ENCODE assay signal across 8 cellular contexts in genomic region chr6:116764557-116764960, GRCh38. TPM values are rescaled to one million over a fixed set of nuclear protein-coding genes. Genes with fewer than 3 reads are reported as not detected.
A peak's percentile ranks its signal among the peaks of the same experiment; 100 is the strongest.
DNase-seq lines count a peak whose midpoint lies in the region; ATAC-seq and TF ChIP-seq lines count a peak whose summit lies in the region.
"Had no signal": no experiment of that assay in that cellular context is flagged by ENCODE, and none has a peak within 500 bp of the region (broad histone marks: within the 10 kb centered on the region; RNA-seq: fewer than 3 reads in every experiment).

No MANE protein-coding gene starts in this region.

- peaks cover 42% of the 10 kb centered on the region for H3K27me3 ChIP-seq in ectodermal cell (ENCODE audit: control insufficient read depth, insufficient read depth, low read length, poor library complexity, severe bottlenecking)
- H3K27me3 ChIP-seq in right lobe of liver = peaks cover 0 to 9% of the 10 kb centered on the region in 2 donors
- peaks cover 9 to 18% of the 10 kb centered on the region in 2 donors for H3K27me3 ChIP-seq in stomach smooth muscle (ENCODE audit: control insufficient read depth in 1 of 2, insufficient read depth in 2 of 2, low read length in 2 of 2)

- no peak overlapping the region for H3K9ac ChIP-seq in stomach smooth muscle (ENCODE audit: low read length in 2 of 2)

- H3K4me1 ChIP-seq in ectodermal cell (ENCODE audit: control insufficient read depth, insufficient read depth, low read length) (no peaks in the 10 kb centered on the region), right lobe of liver (peaks cover 0 to 12% (median 0%) of the 10 kb centered on the region in 4 donors), stomach smooth muscle (ENCODE audit: control insufficient read depth, insufficient read depth, low read length) (peaks cover 13% of the 10 kb centered on the region)

- intact Hi-C loops in right lobe of liver (cut with DNase I) = no loop called here

- no peaks in the 10 kb centered on the region for H3K9me3 ChIP-seq in ectodermal cell (ENCODE audit: control insufficient read depth, low read length)
- no peaks in the 10 kb centered on the region for H3K9me3 ChIP-seq in right lobe of liver
- no peaks in the 10 kb centered on the region for H3K9me3 ChIP-seq in stomach smooth muscle (ENCODE audit: control insufficient read depth in 2 of 2, low read length in 2 of 2)

- no peak for TF ChIP-seq POLR2A in right lobe of liver (IDR thresholded peaks at IDR 0.05)

- WGBS in ectodermal cell, 2 experiments = 10 to 14% methylated on average over 24 of the region's 24 CpGs
- 38% methylated on average over 4 of the region's 24 CpGs for WGBS in right lobe of liver (ENCODE audit: insufficient coverage, low coverage, low lambda C conversion rate, missing lambda C conversion rate)

- peak; percentile 21 to 54 (median 38) for ATAC-seq in right lobe of liver
- ATAC-seq in GM21717 (IDR thresholded peaks at IDR 0.05; ENCODE audit: unreplicated experiment) = no peak

- DNase-seq in HuH-7.5 (ENCODE audit: low spot score) (peak; percentile 36), right lobe of liver (peak in 2 of 3 donors; percentile 18 to 54), SKM-1 treated with dmso at 0.1 percent for 144 hours (lab: John Stamatoyannopoulos, UW; ENCODE audit: unreplicated experiment) (no peak), NCI-H2029 treated with DMSO at 0.1 percent for 48 hours (lab: John Stamatoyannopoulos, UW) (no peak)

- TF ChIP-seq CTCF in right lobe of liver (IDR thresholded peaks at IDR 0.05) = no peak

- H3K4me3 ChIP-seq in ectodermal cell (ENCODE audit: insufficient read depth, low read depth, low read length) (peak overlapping the region; percentile 45), right lobe of liver (peak overlapping the region; percentile 35 to 48 (median 42)), stomach smooth muscle (ENCODE audit: low read length in 2 of 2) (peak overlapping the region; percentile 64 to 73)

- H3K36me3 ChIP-seq in ectodermal cell (ENCODE audit: control insufficient read depth, insufficient read depth, low read length) (no peaks in the 10 kb centered on the region), right lobe of liver (no peaks in the 10 kb centered on the region), stomach smooth muscle (ENCODE audit: control insufficient read depth in 2 of 2, insufficient read depth in 2 of 2, low read length in 2 of 2) (no peaks in the 10 kb centered on the region)

- H3K27ac ChIP-seq in ectodermal cell (ENCODE audit: insufficient read depth, low read depth, low read length, poor library complexity, severe bottlenecking) = no peak overlapping the region
- peak overlapping the region in 1 of 3 donors; percentile 28 for H3K27ac ChIP-seq in right lobe of liver
- no peak overlapping the region for H3K27ac ChIP-seq in stomach smooth muscle (ENCODE audit: low read length)

RNA-seq across cellular contexts. Expression of gene FAM162B, which starts 1.0 kb away (rescaled TPM):
- polyA plus RNA-seq in ectodermal cell (2013, experiment 1 of 4) = 0.56 TPM
- polyA plus RNA-seq in ectodermal cell (2013, experiment 2 of 4) = 0.52 TPM
- 1.2 TPM for polyA plus RNA-seq in ectodermal cell (2013, experiment 3 of 4)
- polyA plus RNA-seq in ectodermal cell (2013, experiment 4 of 4) = 1.1 TPM
- total RNA-seq in right lobe of liver = under 1 TPM in 4 of 6 experiments, not detected in 2; 0.33 to 0.81 (median 0.42) TPM
- total RNA-seq: LHCN-M2 had no signal

Comparison
In these comparisons a context has a peak if more than half of its experiments do, and no peak if none do; other contexts are left out.
1. DNase-seq: peak in HuH-7.5 (single experiment) and right lobe of liver (2 of 3); none in SKM-1 treated with dmso at 0.1 percent for 144 hours (single experiment) and NCI-H2029 treated with DMSO at 0.1 percent for 48 hours (single experiment).
2. Peak in every context shown above with its lines, with median percentiles within 50 percentile points of each other: H3K4me3 ChIP-seq.